16 cellular contexts compared by ENCODE assay signal in the genomic region with DNA sequence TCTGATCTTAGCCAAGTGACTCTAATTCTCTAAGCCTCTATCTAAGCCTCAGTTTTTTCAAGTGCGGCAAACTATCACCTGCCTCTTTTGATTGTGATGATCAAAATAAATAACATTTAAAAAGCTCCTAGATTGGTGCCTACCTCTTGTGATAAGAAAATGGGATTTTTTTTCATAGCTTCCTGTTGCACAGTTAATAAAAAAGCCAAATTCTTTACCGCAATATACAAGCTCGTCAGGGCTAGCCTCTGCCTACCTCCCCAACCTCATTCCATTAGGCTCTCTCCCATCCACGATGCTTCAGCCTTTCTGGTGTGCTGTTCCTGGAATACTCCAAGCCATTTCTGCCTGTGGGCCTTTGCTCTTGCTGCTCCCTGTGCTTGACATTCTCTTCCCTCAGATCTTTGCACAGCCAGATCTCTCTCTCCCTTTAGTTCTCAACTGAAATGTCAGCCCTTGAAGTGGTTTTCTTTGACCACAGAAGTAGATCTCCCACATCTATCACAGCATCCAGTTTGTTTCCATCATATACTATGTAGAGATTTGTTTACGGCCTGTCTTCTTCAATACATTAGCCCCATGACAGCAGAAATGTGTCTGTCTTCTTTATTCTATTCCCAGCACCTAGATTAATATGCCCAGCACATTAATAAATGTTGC. TPM values are rescaled to one million over a fixed set of nuclear protein-coding genes. Genes with fewer than 3 reads are reported as not detected.
DNase-seq lines count a peak whose midpoint lies in the region; ATAC-seq lines count a peak whose summit lies in the region.
"Had no signal": no experiment of that assay in that cellular context is flagged by ENCODE, and none has a peak within 500 bp of the region (broad histone marks: within the 10 kb centered on the region; RNA-seq: fewer than 3 reads in every experiment).

No MANE protein-coding gene starts in this region.

- ATAC-seq in activated CD4-positive, alpha-beta T cell treated with anti-CD3 and anti-CD28 coated beads for 36 hours, result peak; percentile 63
- ATAC-seq in stimulated activated naive CD8-positive, alpha-beta T cell treated with anti-CD3 and anti-CD28 coated beads, Interleukin-15, amount 100 ng/mL, for 72 hours, result peak; percentile 46
- ATAC-seq in GM19397 (IDR thresholded peaks at IDR 0.05; ENCODE audit: unreplicated experiment), result no peak

- POLR2A ChIA-PET in activated CD4-positive, alpha-beta T cell treated with anti-CD3 and anti-CD28 coated beads for 36 hours (lab: Charles Lee), result no interaction called here

- H3K27me3 Mint-ChIP-seq in activated CD4-positive, alpha-beta T cell treated with anti-CD3 and anti-CD28 coated beads for 36 hours, result peaks cover 5% of the 10 kb centered on the region
- no peaks in the 10 kb centered on the region for H3K27me3 Mint-ChIP-seq in activated naive CD4-positive, alpha-beta T cell treated with anti-CD3 and anti-CD28 coated beads, Interleukin-2, amount 50 U/mL, for 24 hours
- H3K27me3 Mint-ChIP-seq in activated naive CD4-positive, alpha-beta T cell treated with anti-CD3 and anti-CD28 coated beads for 36 hours (ENCODE audit: low read depth), result peaks cover 2% of the 10 kb centered on the region
- H3K27me3 Mint-ChIP-seq in activated naive CD8-positive, alpha-beta T cell, result peaks cover 4% of the 10 kb centered on the region
- H3K27me3 Mint-ChIP-seq in stimulated activated naive CD8-positive, alpha-beta T cell treated with anti-CD3 and anti-CD28 coated beads, Interleukin-15, amount 100 ng/mL, for 72 hours, result peaks cover 7% of the 10 kb centered on the region

- H3K4me3 Mint-ChIP-seq in activated CD4-positive, alpha-beta T cell treated with anti-CD3 and anti-CD28 coated beads for 36 hours, result no peak overlapping the region
- peak overlapping the region; percentile 12 for H3K4me3 Mint-ChIP-seq in activated naive CD4-positive, alpha-beta T cell treated with anti-CD3 and anti-CD28 coated beads, Interleukin-2, amount 50 U/mL, for 24 hours
- no peak overlapping the region for H3K4me3 Mint-ChIP-seq in activated naive CD4-positive, alpha-beta T cell treated with anti-CD3 and anti-CD28 coated beads for 36 hours
- peak overlapping the region; percentile 51 for H3K4me3 Mint-ChIP-seq in activated naive CD8-positive, alpha-beta T cell
- no peak overlapping the region for H3K4me3 Mint-ChIP-seq in stimulated activated naive CD8-positive, alpha-beta T cell treated with anti-CD3 and anti-CD28 coated beads, Interleukin-15, amount 100 ng/mL, for 72 hours
- H3K4me3 Mint-ChIP-seq: IgD-negative memory B cell had no signal

- H3K36me3 Mint-ChIP-seq in activated CD4-positive, alpha-beta T cell treated with anti-CD3 and anti-CD28 coated beads for 36 hours (ENCODE audit: low read depth), result no peaks in the 10 kb centered on the region
- peaks cover 2% of the 10 kb centered on the region for H3K36me3 Mint-ChIP-seq in activated naive CD4-positive, alpha-beta T cell treated with anti-CD3 and anti-CD28 coated beads, Interleukin-2, amount 50 U/mL, for 24 hours
- no peaks in the 10 kb centered on the region for H3K36me3 Mint-ChIP-seq in activated naive CD4-positive, alpha-beta T cell treated with anti-CD3 and anti-CD28 coated beads for 36 hours (ENCODE audit: low read depth)
- H3K36me3 Mint-ChIP-seq in activated naive CD8-positive, alpha-beta T cell, result no peaks in the 10 kb centered on the region

- peaks cover 20% of the 10 kb centered on the region for H3K4me1 Mint-ChIP-seq in activated CD4-positive, alpha-beta T cell treated with anti-CD3 and anti-CD28 coated beads for 36 hours
- peaks cover 22% of the 10 kb centered on the region for H3K4me1 Mint-ChIP-seq in activated naive CD4-positive, alpha-beta T cell treated with anti-CD3 and anti-CD28 coated beads, Interleukin-2, amount 50 U/mL, for 24 hours
- H3K4me1 Mint-ChIP-seq in activated naive CD4-positive, alpha-beta T cell treated with anti-CD3 and anti-CD28 coated beads for 36 hours (ENCODE audit: low read depth), result peaks cover 17% of the 10 kb centered on the region
- peaks cover 20% of the 10 kb centered on the region for H3K4me1 Mint-ChIP-seq in activated naive CD8-positive, alpha-beta T cell (ENCODE audit: low read depth)
- H3K4me1 Mint-ChIP-seq in stimulated activated naive CD8-positive, alpha-beta T cell treated with anti-CD3 and anti-CD28 coated beads, Interleukin-15, amount 100 ng/mL, for 72 hours, result peaks cover 18% of the 10 kb centered on the region

- CTCF ChIA-PET in activated CD4-positive, alpha-beta T cell treated with anti-CD3 and anti-CD28 coated beads for 36 hours (lab: Charles Lee), result no interaction called here
- CTCF ChIA-PET in activated naive CD4-positive, alpha-beta T cell treated with anti-CD3 and anti-CD28 coated beads for 36 hours (lab: Charles Lee), result interaction anchor here (0.6 to 0.7 kb wide), 2 partner anchors 28 to 86 kb away, joined by 3 to 5 read pairs; no protein-coding TSS in a partner anchor

- intact Hi-C loops in activated CD4-positive, alpha-beta T cell treated with anti-CD3 and anti-CD28 coated beads for 36 hours (cut with DNase I, micrococcal nuclease), result no loop called here
- intact Hi-C loops in activated naive CD4-positive, alpha-beta T cell treated with anti-CD3 and anti-CD28 coated beads for 36 hours (cut with micrococcal nuclease), result no loop called here

- H3K9me3 Mint-ChIP-seq in activated CD4-positive, alpha-beta T cell treated with anti-CD3 and anti-CD28 coated beads for 36 hours (ENCODE audit: low read depth), result peaks cover 9% of the 10 kb centered on the region
- no peaks in the 10 kb centered on the region for H3K9me3 Mint-ChIP-seq in activated naive CD4-positive, alpha-beta T cell treated with anti-CD3 and anti-CD28 coated beads, Interleukin-2, amount 50 U/mL, for 24 hours
- peaks cover 9% of the 10 kb centered on the region for H3K9me3 Mint-ChIP-seq in activated naive CD4-positive, alpha-beta T cell treated with anti-CD3 and anti-CD28 coated beads for 36 hours
- peaks cover 7% of the 10 kb centered on the region for H3K9me3 Mint-ChIP-seq in activated naive CD8-positive, alpha-beta T cell (ENCODE audit: low read depth)
- peaks cover 14% of the 10 kb centered on the region in 2 donors for H3K9me3 Mint-ChIP-seq in stimulated activated naive CD8-positive, alpha-beta T cell treated with anti-CD3 and anti-CD28 coated beads, Interleukin-15, amount 100 ng/mL, for 72 hours

- H3K27ac Mint-ChIP-seq in activated CD4-positive, alpha-beta T cell treated with anti-CD3 and anti-CD28 coated beads for 36 hours, result no peak overlapping the region
- H3K27ac Mint-ChIP-seq in activated naive CD4-positive, alpha-beta T cell treated with anti-CD3 and anti-CD28 coated beads, Interleukin-2, amount 50 U/mL, for 24 hours, result peak overlapping the region; percentile 15
- H3K27ac Mint-ChIP-seq in activated naive CD4-positive, alpha-beta T cell treated with anti-CD3 and anti-CD28 coated beads for 36 hours, result no peak overlapping the region
- no peak overlapping the region for H3K27ac Mint-ChIP-seq in activated naive CD8-positive, alpha-beta T cell
- H3K27ac Mint-ChIP-seq in stimulated activated naive CD8-positive, alpha-beta T cell treated with anti-CD3 and anti-CD28 coated beads, Interleukin-15, amount 100 ng/mL, for 72 hours, result no peak overlapping the region
- H3K27ac Mint-ChIP-seq: IgD-negative memory B cell had no signal

- no peak for DNase-seq in activated CD4-positive, alpha-beta T cell treated with anti-CD3 and anti-CD28 coated beads for 36 hours
- no peak for DNase-seq in activated CD4-positive, alpha-beta T cell treated with anti-CD3 and anti-CD28 coated beads, Interleukin-2, amount 50 U/mL, for 48 hours
- DNase-seq in activated naive CD4-positive, alpha-beta T cell treated with anti-CD3 and anti-CD28 coated beads for 36 hours, result no peak
- DNase-seq in stimulated activated naive CD8-positive, alpha-beta T cell treated with anti-CD3 and anti-CD28 coated beads, Interleukin-15, amount 100 ng/mL, for 72 hours, result peak in 1 of 2 donors; percentile 9
- no peak for DNase-seq in activated CD4-positive, CD25-positive, alpha-beta regulatory T cell treated with anti-CD3 and anti-CD28 coated beads, Interleukin-2, amount 50 U/mL, for 72 hours
- DNase-seq: Caco-2, MV-4-11, NCI-H1436, NCI-H2029 treated with DMSO at 0.1 percent for 48 hours, NCI-H524 treated with DMSO at 0.1 percent for 48 hours, OCI-M1, RPMI8226 had no signal

RNA-seq across cellular contexts. Expression of a gene that starts 48.8 kb away (rescaled TPM):
- 10 to 100 TPM; 17.2 to 20.5 TPM for total RNA-seq in activated CD4-positive, alpha-beta T cell treated with anti-CD3 and anti-CD28 coated beads for 36 hours
- 10 to 100 TPM; 17.0 to 18.5 TPM for total RNA-seq in activated naive CD4-positive, alpha-beta T cell treated with anti-CD3 and anti-CD28 coated beads for 36 hours

Comparison
In these comparisons a context has a peak if more than half of its experiments do, and no peak if none do; other contexts are left out.
1. H3K4me3 Mint-ChIP-seq: peak in activated naive CD4-positive, alpha-beta T cell treated with anti-CD3 and anti-CD28 coated beads, Interleukin-2, amount 50 U/mL, for 24 hours (single experiment) and activated naive CD8-positive, alpha-beta T cell (single experiment); none in activated CD4-positive, alpha-beta T cell treated with anti-CD3 and anti-CD28 coated beads for 36 hours (single experiment), activated naive CD4-positive, alpha-beta T cell treated with anti-CD3 and anti-CD28 coated beads for 36 hours (single experiment) and stimulated activated naive CD8-positive, alpha-beta T cell treated with anti-CD3 and anti-CD28 coated beads, Interleukin-15, amount 100 ng/mL, for 72 hours (0 of 2).